In genomic region chr15:71660501-71660900, GRCh38 we compare ENCODE assay signal across 25 cellular contexts.
DNase-seq lines count a peak whose midpoint lies in the region; ATAC-seq and TF ChIP-seq lines count a peak whose summit lies in the region.
"Had no signal": no experiment of that assay in that cellular context is flagged by ENCODE, and none has a peak within 500 bp of the region (broad histone marks: within the 10 kb centered on the region; RNA-seq: fewer than 3 reads in every experiment).

No MANE protein-coding gene starts in this region.

- H3K4me3 ChIP-seq in GM23338, result no peak overlapping the region
- H3K4me3 ChIP-seq in neural progenitor cell, result no peak overlapping the region
- H3K4me3 ChIP-seq: cardiac muscle cell, K562, thoracic aorta had no signal

- no peaks in the 10 kb centered on the region for H3K79me2 ChIP-seq in GM23338 (replicated peaks; ENCODE audit: insufficient read depth)
- no peaks in the 10 kb centered on the region for H3K79me2 ChIP-seq in neural progenitor cell (ENCODE audit: low read depth)

- no peak for ATAC-seq in GM23338
- ATAC-seq: activated T-cell treated with anti-CD3 and anti-CD28 coated beads, Interleukin-2, amount 50 U/mL, for 4 hours; K562; naive thymus-derived CD8-positive, alpha-beta T cell; SK-N-SH treated with all-trans-retinoic acid at 6 μM for 48 hours had no signal

- H3K27ac ChIP-seq in GM23338 (ENCODE audit: low read depth), result no peak overlapping the region
- no peak overlapping the region for H3K27ac ChIP-seq in neural progenitor cell
- H3K27ac ChIP-seq: cardiac muscle cell, RWPE1, thoracic aorta had no signal

- H3K36me3 Mint-ChIP-seq in GM23338 (ENCODE audit: low read depth) (no peaks in the 10 kb centered on the region), neural progenitor cell (no peaks in the 10 kb centered on the region)
- H3K36me3 Mint-ChIP-seq in activated T-cell treated with anti-CD3 and anti-CD28 coated beads, Interleukin-2, amount 50 U/mL, for 24 hours (ENCODE audit: low read depth), result no peaks in the 10 kb centered on the region
- H3K36me3 Mint-ChIP-seq: naive thymus-derived CD8-positive, alpha-beta T cell had no signal

- H2AFZ ChIP-seq in GM23338, result no peak overlapping the region
- peak overlapping the region; percentile 5 for H2AFZ ChIP-seq in neural progenitor cell (replicated peaks)

- no peaks in the 10 kb centered on the region for H3K4me1 ChIP-seq in GM23338 (ENCODE audit: insufficient read depth)
- H3K4me1 ChIP-seq in neural progenitor cell, result no peaks in the 10 kb centered on the region

- peaks cover 8% of the 10 kb centered on the region for H3K9me2 ChIP-seq in GM23338 (ENCODE audit: insufficient read depth)

- H3K4me2 ChIP-seq in GM23338, result no peak overlapping the region
- H3K4me2 ChIP-seq in neural progenitor cell, result no peak overlapping the region

- H3K4me3 Mint-ChIP-seq in GM23338 (no peak overlapping the region), neural progenitor cell (no peak overlapping the region)
- H3K4me3 Mint-ChIP-seq in activated T-cell treated with anti-CD3 and anti-CD28 coated beads, Interleukin-2, amount 50 U/mL, for 24 hours, result no peak overlapping the region
- H3K4me3 Mint-ChIP-seq: activated T-cell treated with anti-CD3 and anti-CD28 coated beads, Interleukin-2, amount 50 U/mL, for 4 hours; mesothelial cell of epicardium; naive thymus-derived CD8-positive, alpha-beta T cell had no signal

- H3K9me3 Mint-ChIP-seq in GM23338 (peaks cover 2% of the 10 kb centered on the region; the same call in 1 of the 3 replicates), neural progenitor cell (peaks cover 3% of the 10 kb centered on the region)
- no peaks in the 10 kb centered on the region for H3K9me3 Mint-ChIP-seq in activated T-cell treated with anti-CD3 and anti-CD28 coated beads, Interleukin-2, amount 50 U/mL, for 24 hours
- H3K9me3 Mint-ChIP-seq: activated T-cell treated with anti-CD3 and anti-CD28 coated beads, Interleukin-2, amount 50 U/mL, for 4 hours had no signal

- H3K36me3 ChIP-seq in GM23338 (ENCODE audit: insufficient read depth) (no peaks in the 10 kb centered on the region), neural progenitor cell (no peaks in the 10 kb centered on the region)
- H3K36me3 ChIP-seq: cardiac muscle cell, thoracic aorta had no signal

- H3K27ac Mint-ChIP-seq in GM23338, result peak overlapping the region; percentile 65; the same call in 1 of the 2 replicates
- H3K27ac Mint-ChIP-seq in neural progenitor cell, result no peak overlapping the region
- H3K27ac Mint-ChIP-seq in activated T-cell treated with anti-CD3 and anti-CD28 coated beads, Interleukin-2, amount 50 U/mL, for 24 hours, result no peak overlapping the region
- H3K27ac Mint-ChIP-seq: naive thymus-derived CD8-positive, alpha-beta T cell had no signal

- no peaks in the 10 kb centered on the region for H4K20me1 ChIP-seq in GM23338 (replicated peaks; ENCODE audit: insufficient read depth)
- H4K20me1 ChIP-seq in neural progenitor cell (ENCODE audit: low read depth), result no peaks in the 10 kb centered on the region

- no peaks in the 10 kb centered on the region for H3K9me3 ChIP-seq in neural progenitor cell (ENCODE audit: low read depth)
- H3K9me3 ChIP-seq: thoracic aorta had no signal

- H3F3A ChIP-seq in GM23338 (replicated peaks; ENCODE audit: low read depth) (no peaks in the 10 kb centered on the region), neural progenitor cell (ENCODE audit: low read depth) (no peaks in the 10 kb centered on the region)

- TF ChIP-seq CTCF in GM23338 (conservative IDR thresholded peaks at IDR 0.05; ENCODE audit: low read depth in 2 of 2) (no peak), neural progenitor cell (IDR thresholded peaks at IDR 0.05) (no peak)

- H3K9ac ChIP-seq in neural progenitor cell, result no peak overlapping the region

- H3K27me3 Mint-ChIP-seq in GM23338 (ENCODE audit: insufficient read depth, low read depth, poor library complexity) (no peaks in the 10 kb centered on the region), neural progenitor cell (ENCODE audit: insufficient read depth, low read depth) (no peaks in the 10 kb centered on the region)
- H3K27me3 Mint-ChIP-seq in activated T-cell treated with anti-CD3 and anti-CD28 coated beads, Interleukin-2, amount 50 U/mL, for 24 hours, result peaks cover 6% of the 10 kb centered on the region

- 0 out of 3 replicates have a peak, but pooled peaks cover 3% of the 10 kb centered on the region for H3K4me1 Mint-ChIP-seq in GM23338
- no peaks in the 10 kb centered on the region for H3K4me1 Mint-ChIP-seq in neural progenitor cell
- H3K4me1 Mint-ChIP-seq in activated T-cell treated with anti-CD3 and anti-CD28 coated beads, Interleukin-2, amount 50 U/mL, for 24 hours (ENCODE audit: low read depth), result no peaks in the 10 kb centered on the region
- H3K4me1 Mint-ChIP-seq: naive thymus-derived CD8-positive, alpha-beta T cell had no signal

- no peaks in the 10 kb centered on the region for H3K27me3 ChIP-seq in GM23338 (ENCODE audit: insufficient read depth)
- H3K27me3 ChIP-seq in neural progenitor cell, result no peaks in the 10 kb centered on the region
- H3K27me3 ChIP-seq: cardiac muscle cell had no signal

- DNase-seq in GM23338 (ENCODE audit: low spot score), result no peak
- DNase-seq in NCI-H526 (lab: John Stamatoyannopoulos, UW), result peak; percentile 54 to 65
- peak; percentile 37 for DNase-seq in globus pallidus (ENCODE audit: low spot score)
- DNase-seq in neural progenitor cell (ENCODE audit: low spot score), result no peak
- no peak for DNase-seq in HuH-7.5 (ENCODE audit: low spot score)
- DNase-seq in activated T-cell treated with anti-CD3 and anti-CD28 coated beads, Interleukin-2, amount 50 U/mL, for 24 hours, result no peak
- no peak for DNase-seq in NCI-H2196 treated with DMSO at 0.1 percent for 48 hours (lab: John Stamatoyannopoulos, UW; ENCODE audit: unreplicated experiment)
- DNase-seq: activated CD4-positive, alpha-beta T cell treated with anti-CD3 and anti-CD28 coated beads for 4 hours; activated CD8-positive, alpha-beta memory T cell treated with anti-CD3 and anti-CD28 coated beads for 24 hours; activated naive CD4-positive, alpha-beta T cell treated with Interleukin-2 at 50 U/mL for 16 hours; activated T-cell treated with anti-CD3 and anti-CD28 coated beads, Interleukin-2, amount 50 U/mL, for 4 hours; C1 segment of cervical spinal cord; cortex of kidney; naive thymus-derived CD8-positive, alpha-beta T cell; NCI-H1436 treated with DMSO at 0.1 percent for 48 hours; NCI-H226; stimulated activated CD4-positive, alpha-beta T cell treated with anti-CD3 and anti-CD28 coated beads, Interleukin-12 subunit alpha, Interleukin-12 subunit beta, amount 100 ng/mL, for 4 hours; stimulated activated CD4-positive, alpha-beta T cell treated with anti-CD3 and anti-CD28 coated beads, Interleukin-4, amount 100 ng/mL, for 24 hours; stimulated activated naive CD4-positive, alpha-beta T cell had no signal

TF ChIP-seq in GM23338, 12 proteins besides CTCF, POLR2A, EP300 and RAD21 (continues in another document):
- no peak for TF ChIP-seq EZH2 (IDR thresholded peaks at IDR 0.05; ENCODE audit: low read depth, unreplicated experiment)
- TF ChIP-seq, protein P1, sequence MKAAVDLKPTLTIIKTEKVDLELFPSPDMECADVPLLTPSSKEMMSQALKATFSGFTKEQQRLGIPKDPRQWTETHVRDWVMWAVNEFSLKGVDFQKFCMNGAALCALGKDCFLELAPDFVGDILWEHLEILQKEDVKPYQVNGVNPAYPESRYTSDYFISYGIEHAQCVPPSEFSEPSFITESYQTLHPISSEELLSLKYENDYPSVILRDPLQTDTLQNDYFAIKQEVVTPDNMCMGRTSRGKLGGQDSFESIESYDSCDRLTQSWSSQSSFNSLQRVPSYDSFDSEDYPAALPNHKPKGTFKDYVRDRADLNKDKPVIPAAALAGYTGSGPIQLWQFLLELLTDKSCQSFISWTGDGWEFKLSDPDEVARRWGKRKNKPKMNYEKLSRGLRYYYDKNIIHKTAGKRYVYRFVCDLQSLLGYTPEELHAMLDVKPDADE (IDR thresholded peaks at IDR 0.05), result no peak
- no peak for TF ChIP-seq EZH2phosphoT487 (IDR thresholded peaks at IDR 0.05; ENCODE audit: unreplicated experiment)
- TF ChIP-seq ZNF331 (CRISPR knock-in tag; IDR thresholded peaks at IDR 0.05; ENCODE audit: low read depth), result no peak
- no peak for TF ChIP-seq POLR2AphosphoS5 (IDR thresholded peaks at IDR 0.05; ENCODE audit: low read depth)
- no peak for TF ChIP-seq STAT1 (IDR thresholded peaks at IDR 0.05; ENCODE audit: unreplicated experiment)
- no peak for TF ChIP-seq ZNF114 (CRISPR knock-in tag; IDR thresholded peaks at IDR 0.05)

Comparison
In these comparisons a context has a peak if more than half of its experiments do, and no peak if none do; other contexts are left out.
1. DNase-seq: peak in NCI-H526 (2 of 2) and globus pallidus (single experiment); none in GM23338 (single experiment), neural progenitor cell (single experiment), HuH-7.5 (single experiment), activated T-cell treated with anti-CD3 and anti-CD28 coated beads, Interleukin-2, amount 50 U/mL, for 24 hours (single experiment) and NCI-H2196 treated with DMSO at 0.1 percent for 48 hours (single experiment).